9 cellular contexts compared by ENCODE assay signal in genomic region chr9:105468875-105469274, GRCh38.
"Had no signal": no experiment of that assay in that cellular context is flagged by ENCODE, and none has a peak within 500 bp of the region (broad histone marks: within the 10 kb centered on the region; RNA-seq: fewer than 3 reads in every experiment).

No MANE protein-coding gene starts in this region.

- DNase-seq: GM23248, GOT3, H9, HCEC 1CT, HFFc6, KG1 had no signal

- H3K27me3 Mint-ChIP-seq: IgD-negative memory B cell had no signal

- ATAC-seq: HepG2 had no signal

- H3K4me3 Mint-ChIP-seq: H9, HFFc6, IgD-negative memory B cell had no signal

- H3K27ac ChIP-seq: GM23248, HL-60 had no signal

- H3K27ac Mint-ChIP-seq: H9, HFFc6, IgD-negative memory B cell had no signal

- H3K4me1 Mint-ChIP-seq: H9, IgD-negative memory B cell had no signal

- H3K9me3 Mint-ChIP-seq: H9, HFFc6 had no signal

- H3K4me3 ChIP-seq: GM23248 had no signal
